22 cellular contexts compared by ENCODE assay signal in the genomic region with DNA sequence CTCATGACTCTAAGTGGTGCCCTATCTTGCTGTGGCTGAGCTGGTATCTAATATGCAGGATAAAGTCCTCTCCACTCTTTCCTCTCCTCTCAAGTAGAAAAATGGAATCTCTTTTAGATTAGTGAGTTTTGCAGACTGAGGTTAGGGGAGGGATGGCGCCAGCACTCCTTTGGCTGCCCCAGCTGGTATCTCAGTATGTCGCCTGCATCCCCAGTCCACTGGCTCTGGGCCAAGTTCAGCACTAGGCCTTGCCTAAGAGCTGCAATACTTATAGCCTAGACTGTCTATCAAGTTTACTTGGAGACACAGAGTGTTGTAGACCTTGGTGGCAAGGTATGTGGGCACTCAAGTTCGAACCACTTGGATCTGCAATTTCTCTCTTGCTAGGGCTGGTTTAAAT.
"Had no signal": no experiment of that assay in that cellular context is flagged by ENCODE, and none has a peak within 500 bp of the region (broad histone marks: within the 10 kb centered on the region; RNA-seq: fewer than 3 reads in every experiment).

No MANE protein-coding gene starts in this region.

- H3K36me3 ChIP-seq: neutrophil, pancreas, right lobe of liver, sigmoid colon, stomach, thoracic aorta, thyroid gland, tibial nerve, upper lobe of left lung, vagina had no signal

- H3K4me3 ChIP-seq: pancreas, psoas muscle, right lobe of liver, sigmoid colon, stomach, thoracic aorta, thyroid gland, tibial nerve, upper lobe of left lung, vagina had no signal

- DNase-seq: nephron progenitor cell; nucleus accumbens; psoas muscle; right cardiac atrium; sigmoid colon; small intestine; stimulated activated CD4-positive, alpha-beta T cell treated with anti-CD3 and anti-CD28 coated beads, Interleukin-15, amount 100 ng/mL, for 24 hours; stimulated activated CD4-positive, alpha-beta T cell treated with anti-CD3 and anti-CD28 coated beads, Interleukin-2, amount 100 ng/mL, for 24 hours; stimulated activated CD4-positive, alpha-beta T cell treated with anti-CD3 and anti-CD28 coated beads, Interleukin-2, amount 100 ng/mL, for 48 hours; stimulated activated CD4-positive, alpha-beta T cell treated with anti-CD3 and anti-CD28 coated beads, Interleukin-4, amount 100 ng/mL, for 24 hours; stimulated activated naive B cell treated with anti-CD40 and anti-IgM and Interleukin-4, amounts not matched to agents 10 μg/mL and 1 μg/mL and 100 μg/mL, for 72 hours; stimulated activated naive CD4-positive, alpha-beta T cell treated with Interleukin-2 at 50 U/mL for 16 hours; stomach; thyroid gland; trophoblast cell; upper lobe of left lung had no signal

- H3K9me3 ChIP-seq: neutrophil, pancreas, psoas muscle, right lobe of liver, sigmoid colon, stomach, thoracic aorta, thyroid gland, tibial nerve, upper lobe of left lung, vagina had no signal

- H3K27me3 ChIP-seq: neutrophil, pancreas, right lobe of liver, sigmoid colon, stomach, thyroid gland, tibial nerve, upper lobe of left lung, vagina had no signal
